In genomic region chrX:110087485-110088356, GRCh38 we compare ENCODE assay signal across 10 cellular contexts.
DNase-seq lines count a peak whose midpoint lies in the region; ATAC-seq and TF ChIP-seq lines count a peak whose summit lies in the region.
"Had no signal": no experiment of that assay in that cellular context is flagged by ENCODE, and none has a peak within 500 bp of the region (broad histone marks: within the 10 kb centered on the region; RNA-seq: fewer than 3 reads in every experiment).

No MANE protein-coding gene starts in this region.

- peaks cover 35% of the 10 kb centered on the region for H3K79me2 ChIP-seq in PC-9 (ENCODE audit: low read depth)

- H3K27me3 ChIP-seq in PC-9 (ENCODE audit: insufficient read depth, low read depth) (no peaks in the 10 kb centered on the region), prostate gland (replicated peaks; ENCODE audit: insufficient read depth) (no peaks in the 10 kb centered on the region)

- H3K36me3 ChIP-seq in PC-9 (ENCODE audit: low read depth) (no peaks in the 10 kb centered on the region; the same call in 1 of the 2 replicates), prostate gland (no peaks in the 10 kb centered on the region)
- H3K36me3 ChIP-seq: uterus had no signal

- peaks cover 2 to 3% of the 10 kb centered on the region in 2 donors for H3K36me3 Mint-ChIP-seq in stimulated activated naive B cell treated with anti-CD40 and anti-IgM and Interleukin-4, amounts not matched to agents 10 μg/mL and 1 μg/mL and 100 μg/mL, for 72 hours

- peaks cover 17 to 31% of the 10 kb centered on the region in 2 donors for H3K4me1 Mint-ChIP-seq in stimulated activated naive B cell treated with anti-CD40 and anti-IgM and Interleukin-4, amounts not matched to agents 10 μg/mL and 1 μg/mL and 100 μg/mL, for 72 hours

- no peaks in the 10 kb centered on the region for H4K20me1 ChIP-seq in PC-9 (ENCODE audit: insufficient read depth)

- TSS peak; percentile 65 for BruUV-seq in PC-9 (replicated peaks; lab: Mats Ljungman, UMichigan)

- peaks cover 0 to 2% of the 10 kb centered on the region in 2 donors for H3K9me3 Mint-ChIP-seq in stimulated activated naive B cell treated with anti-CD40 and anti-IgM and Interleukin-4, amounts not matched to agents 10 μg/mL and 1 μg/mL and 100 μg/mL, for 72 hours

- H3K27ac Mint-ChIP-seq in stimulated activated naive B cell treated with anti-CD40 and anti-IgM and Interleukin-4, amounts not matched to agents 10 μg/mL and 1 μg/mL and 100 μg/mL, for 72 hours, result peak overlapping the region; percentile 75

- 83% methylated on average over 4 of the region's 4 CpGs for WGBS in prostate gland

- H3K4me1 ChIP-seq in PC-9 (replicated peaks; ENCODE audit: insufficient read depth) (peaks cover 55% of the 10 kb centered on the region), prostate gland (replicated peaks) (no peaks in the 10 kb centered on the region)
- H3K4me1 ChIP-seq: uterus had no signal

- TF ChIP-seq CTCF in PC-9 (conservative IDR thresholded peaks at IDR 0.05) (no peak), fibroblast of pulmonary artery (IDR thresholded peaks at IDR 0.05; ENCODE audit: low read length, missing control alignments) (no peak), prostate gland (IDR thresholded peaks at IDR 0.05) (no peak)

- TF ChIP-seq POLR2A in prostate gland (IDR thresholded peaks at IDR 0.05), result no peak

- H2AFZ ChIP-seq in PC-9, result 0 out of 2 replicates have a peak overlapping the region, but pooled peaks have one; percentile 48

- intact Hi-C loops in PC-9 (cut with micrococcal nuclease; ENCODE audit: unreplicated experiment), result loop anchor here (1.0 to 5.0 kb wide), 3 partner anchors 61 to 320 kb away; no protein-coding TSS in a partner anchor
- intact Hi-C loops in prostate gland (cut with DNase I), result no loop called here

- peak; percentile 5 for DNase-seq in activated CD4-positive, alpha-beta T cell treated with anti-CD3 and anti-CD28 coated beads for 48 hours
- no peak for DNase-seq in activated CD4-positive, alpha-beta T cell treated with anti-CD3 and anti-CD28 coated beads for 1 hour
- DNase-seq in PC-9, result peak; percentile 69 to 98
- peak; percentile 92 for DNase-seq in fibroblast of pulmonary artery (ENCODE audit: low read depth)
- no peak for DNase-seq in stimulated activated naive B cell treated with anti-CD40 and anti-IgM and Interleukin-4, amounts not matched to agents 10 μg/mL and 1 μg/mL and 100 μg/mL, for 72 hours
- no peak for DNase-seq in NCI-H2107 treated with DMSO at 0.1 percent for 48 hours (lab: John Stamatoyannopoulos, UW; ENCODE audit: unreplicated experiment)
- no peak for DNase-seq in prostate gland (ENCODE audit: low spot score)
- DNase-seq: NCI-H1694 treated with DMSO at 0.1 percent for 48 hours, uterus had no signal

- no peaks in the 10 kb centered on the region for H3K27me3 Mint-ChIP-seq in stimulated activated naive B cell treated with anti-CD40 and anti-IgM and Interleukin-4, amounts not matched to agents 10 μg/mL and 1 μg/mL and 100 μg/mL, for 72 hours

- no peaks in the 10 kb centered on the region; the same call in 1 of the 2 replicates for H3K9me2 ChIP-seq in PC-9 (ENCODE audit: insufficient read depth)

- H3K9me3 ChIP-seq in PC-9 (ENCODE audit: insufficient read depth, low read depth) (no peaks in the 10 kb centered on the region), prostate gland (no peaks in the 10 kb centered on the region)
- H3K9me3 ChIP-seq: uterus had no signal

- peak overlapping the region; percentile 99 for H3K27ac ChIP-seq in PC-9
- H3K27ac ChIP-seq in prostate gland, result no peak overlapping the region
- H3K27ac ChIP-seq: uterus had no signal

- peak overlapping the region; percentile 84 for H3K4me2 ChIP-seq in PC-9

- H3K4me3 Mint-ChIP-seq in stimulated activated naive B cell treated with anti-CD40 and anti-IgM and Interleukin-4, amounts not matched to agents 10 μg/mL and 1 μg/mL and 100 μg/mL, for 72 hours, result peak overlapping the region; percentile 4 to 35

- peak; percentile 55 to 58 for ATAC-seq in stimulated activated naive B cell treated with anti-CD40 and anti-IgM and Interleukin-4, amounts not matched to agents 10 μg/mL and 1 μg/mL and 100 μg/mL, for 72 hours (replicated peaks)
- no peak for ATAC-seq in GM19455 (IDR thresholded peaks at IDR 0.05; ENCODE audit: unreplicated experiment)

- H3K4me3 ChIP-seq in PC-9, result peak overlapping the region; percentile 55
- peak overlapping the region; percentile 47 for H3K4me3 ChIP-seq in fibroblast of pulmonary artery (replicated peaks; ENCODE audit: low read depth, low read length)
- H3K4me3 ChIP-seq in prostate gland, result no peak overlapping the region
- H3K4me3 ChIP-seq: uterus had no signal

- POLR2A ChIA-PET in PC-9 (lab: Charles Lee; ENCODE audit: unreplicated experiment), result interaction anchor here (0.6 to 0.9 kb wide), 3 partner anchors 28 to 1648 kb away, joined by 3 to 8 read pairs (median 6); no protein-coding TSS in a partner anchor

- H3F3A ChIP-seq in PC-9 (ENCODE audit: insufficient read depth, low read depth), result peaks cover 51% of the 10 kb centered on the region

- CTCF ChIA-PET in PC-9 (lab: Charles Lee), result interaction anchor here (0.6 to 1.1 kb wide), 2 partner anchors 322 to 325 kb away, joined by 3 read pairs; no protein-coding TSS in a partner anchor

Comparison
In these comparisons a context has a peak if more than half of its experiments do, and no peak if none do; other contexts are left out.
1. DNase-seq: peak in activated CD4-positive, alpha-beta T cell treated with anti-CD3 and anti-CD28 coated beads for 48 hours (single experiment), PC-9 (2 of 2) and fibroblast of pulmonary artery (single experiment); none in activated CD4-positive, alpha-beta T cell treated with anti-CD3 and anti-CD28 coated beads for 1 hour (single experiment), stimulated activated naive B cell treated with anti-CD40 and anti-IgM and Interleukin-4, amounts not matched to agents 10 μg/mL and 1 μg/mL and 100 μg/mL, for 72 hours (single experiment), NCI-H2107 treated with DMSO at 0.1 percent for 48 hours (single experiment) and prostate gland (single experiment).
2. H3K4me3 ChIP-seq: peak in PC-9 (single experiment) and fibroblast of pulmonary artery (single experiment); none in prostate gland (0 of 2).